8 cellular contexts compared by ENCODE assay signal in the genomic region with DNA sequence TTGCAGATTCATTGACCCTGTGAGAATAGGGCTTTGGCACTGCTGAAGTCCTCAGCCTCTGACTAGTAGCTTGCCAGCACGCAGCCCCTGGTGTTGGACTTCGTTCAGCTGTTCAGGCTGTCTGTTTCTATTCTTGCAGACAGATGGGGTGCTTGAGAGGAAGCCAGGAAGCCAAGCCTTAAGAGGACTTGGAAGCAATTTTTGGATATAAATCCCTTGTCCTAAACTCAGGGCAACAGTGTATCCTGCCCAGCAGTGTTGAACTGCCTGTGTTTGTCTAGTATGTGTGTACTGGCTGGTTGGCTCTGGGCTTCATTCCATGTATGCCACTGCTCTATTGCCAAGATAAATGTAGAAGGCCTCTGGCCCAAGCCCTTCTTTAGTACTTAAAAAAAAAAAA.
DNase-seq lines count a peak whose midpoint lies in the region; ATAC-seq and TF ChIP-seq lines count a peak whose summit lies in the region.

No MANE protein-coding gene starts in this region.

- 19% methylated on average over 2 of the region's 2 CpGs for WGBS in mammary epithelial cell (ENCODE audit: low coverage, missing lambda C conversion rate)
- WGBS in body of pancreas, 2 donors = 3 to 14% methylated on average over 2 of the region's 2 CpGs

- peak; percentile 87 for ATAC-seq in body of pancreas
- no peak for ATAC-seq in HG03354 (IDR thresholded peaks at IDR 0.05; ENCODE audit: poor library complexity, severe bottlenecking, unreplicated experiment)

- intact Hi-C loops in mammary epithelial cell (cut with micrococcal nuclease) = no loop called here
- intact Hi-C loops in body of pancreas (cut with DNase I) = no loop called here
- intact Hi-C loops in uterus (cut with DNase I; ENCODE audit: low total_unique reads) = no loop called here

- TF ChIP-seq CTCF in mammary epithelial cell (conservative IDR thresholded peaks at IDR 0.05 in 1 of 2, IDR thresholded peaks at IDR 0.05 in 1 of 2; ENCODE audit: extremely low read depth in 1 of 2, insufficient read depth in 1 of 2, low read depth in 1 of 2, low read length in 2 of 2) (peak in 1 of 2 donors; percentile 20), body of pancreas (IDR thresholded peaks at IDR 0.05) (peak in 3 of 7 experiments; percentile 10 to 37 (median 26)), uterus (IDR thresholded peaks at IDR 0.05) (peak; percentile 10 to 38 (median 23))

- no peaks in the 10 kb centered on the region for H3K79me2 ChIP-seq in mammary epithelial cell (ENCODE audit: insufficient read depth, low read length)

- in situ Hi-C loops in T47D (cut with HindIII; ENCODE audit: low pct_unique_long_range_greater_than_20kb, low sequenced_read_pairs) (no loop called here), mammary epithelial cell (cut with MboI; ENCODE audit: low sequenced_read_pairs in 2 of 2) (no loop called here)

- dilution Hi-C loops in mammary epithelial cell (cut with HindIII; ENCODE audit: low sequenced_read_pairs) = no loop called here

- no peak overlapping the region for H3K9ac ChIP-seq in mammary epithelial cell (ENCODE audit: insufficient read depth, low read length)

- no TSS peak for BruUV-seq in mammary epithelial cell (replicated peaks; lab: Mats Ljungman, UMichigan)

- H3K27ac ChIP-seq in mammary epithelial cell (ENCODE audit: insufficient read depth, low read depth, low read length) = no peak overlapping the region
- peak overlapping the region in 1 of 4 donors; percentile 50 for H3K27ac ChIP-seq in body of pancreas
- H3K27ac ChIP-seq in uterus = peak overlapping the region; percentile 25 to 72

- H3K36me3 ChIP-seq in mammary epithelial cell (ENCODE audit: insufficient read depth, low read length) = no peaks in the 10 kb centered on the region
- H3K36me3 ChIP-seq in body of pancreas (replicated peaks in 1 of 2; ENCODE audit: insufficient read depth in 1 of 2, low read depth in 2 of 2) = no peaks in the 10 kb centered on the region
- H3K36me3 ChIP-seq in uterus = no peaks in the 10 kb centered on the region

- no peak overlapping the region for H3K4me2 ChIP-seq in mammary epithelial cell (ENCODE audit: insufficient read depth, low read depth, low read length)

- H3K4me1 ChIP-seq in mammary epithelial cell (ENCODE audit: insufficient read depth, low read length) (no peaks in the 10 kb centered on the region), body of pancreas (peaks cover 13% of the 10 kb centered on the region), uterus (no peaks in the 10 kb centered on the region)

- H2AFZ ChIP-seq in mammary epithelial cell (ENCODE audit: low read depth, low read length) = no peak overlapping the region

- H3K9me3 ChIP-seq in mammary epithelial cell (replicated peaks; ENCODE audit: insufficient read depth, low read length) (no peaks in the 10 kb centered on the region), body of pancreas (no peaks in the 10 kb centered on the region), uterus (no peaks in the 10 kb centered on the region)

- H3K27me3 ChIP-seq in mammary epithelial cell (ENCODE audit: insufficient read depth, low read length) (no peaks in the 10 kb centered on the region), body of pancreas (no peaks in the 10 kb centered on the region), uterus (no peaks in the 10 kb centered on the region)

- CTCF ChIA-PET in mammary epithelial cell (lab: Charles Lee; ENCODE audit: low non-redundant PET) = no interaction called here

- H4K20me1 ChIP-seq in mammary epithelial cell (ENCODE audit: insufficient read depth, low read length) = no peaks in the 10 kb centered on the region

- DNase-seq in T47D (ENCODE audit: low read depth in 1 of 2, low spot score in 1 of 2) (peak; percentile 44 to 76), mammary epithelial cell (no peak), body of pancreas (peak; percentile 65 to 86 (median 82)), kidney glomerular epithelial cell (lab: John Stamatoyannopoulos, UW) (peak; percentile 18), uterus (peak; percentile 57 to 77), NCI-H226 (no peak), NK-92 (lab: John Stamatoyannopoulos, UW; ENCODE audit: unreplicated experiment) (no peak)

- TF ChIP-seq POLR2A in body of pancreas (IDR thresholded peaks at IDR 0.05) (no peak), uterus (IDR thresholded peaks at IDR 0.05) (no peak)

- no peak overlapping the region for H3K4me3 ChIP-seq in mammary epithelial cell (replicated peaks in 1 of 3; ENCODE audit: insufficient read depth in 1 of 3, low read depth in 2 of 3, low read length in 3 of 3)
- H3K4me3 ChIP-seq in body of pancreas = no peak overlapping the region
- no peak overlapping the region for H3K4me3 ChIP-seq in uterus

Comparison
In these comparisons a context has a peak if more than half of its experiments do, and no peak if none do; other contexts are left out.
1. DNase-seq: peak in T47D (2 of 2), body of pancreas (4 of 4), kidney glomerular epithelial cell (single experiment) and uterus (2 of 2); none in mammary epithelial cell (single experiment), NCI-H226 (single experiment) and NK-92 (single experiment).